In the genomic region with DNA sequence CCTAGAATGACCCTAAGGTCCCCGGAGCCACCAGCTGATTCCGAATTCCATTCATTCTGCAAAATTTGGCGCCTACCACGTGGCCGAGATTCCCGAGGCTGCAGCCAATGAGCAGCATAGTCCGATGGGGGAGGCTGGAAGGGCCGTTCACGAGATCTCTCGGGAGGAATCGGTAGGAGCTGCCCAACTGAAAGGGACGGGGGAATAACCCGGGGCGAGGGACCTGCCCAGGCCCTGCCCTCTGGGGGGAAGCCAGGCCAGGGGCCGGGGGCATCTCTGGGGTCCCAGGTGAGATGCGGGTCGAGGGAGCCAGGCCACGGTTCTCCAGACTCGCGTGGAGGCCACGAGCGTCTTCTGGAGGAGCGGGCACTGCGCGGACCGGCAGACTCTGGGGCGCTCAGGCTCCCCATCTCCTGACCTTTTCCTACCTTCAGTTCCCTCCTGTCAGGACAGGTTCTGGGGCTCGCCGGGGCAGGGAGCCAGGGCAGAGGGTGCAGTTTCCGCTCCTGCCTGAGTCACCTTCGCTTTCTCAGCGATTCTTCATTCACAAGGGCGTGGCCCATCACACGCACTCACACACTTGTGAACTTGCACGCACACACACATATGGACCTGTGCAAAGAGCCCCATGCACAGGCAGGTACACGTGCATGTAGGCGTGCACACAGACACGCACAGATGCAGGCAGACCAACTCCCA, we compare ENCODE assay signal across 14 cellular contexts. TPM values are rescaled to one million over a fixed set of nuclear protein-coding genes. Genes with fewer than 3 reads are reported as not detected.
A peak's percentile ranks its signal among the peaks of the same experiment; 100 is the strongest.
DNase-seq lines count a peak whose midpoint lies in the region; FAIRE-seq and TF ChIP-seq lines count a peak whose summit lies in the region.
"Had no signal": no experiment of that assay in that cellular context is flagged by ENCODE, and none has a peak within 500 bp of the region (broad histone marks: within the 10 kb centered on the region; RNA-seq: fewer than 3 reads in every experiment).

No MANE protein-coding gene starts in this region.

- H3K27me3 Mint-ChIP-seq in neural crest cell (ENCODE audit: low read depth) = no peaks in the 10 kb centered on the region
- H3K27me3 Mint-ChIP-seq: activated B cell treated with CpG ODN at 0.5 μM for 24 hours had no signal

- H3K27ac Mint-ChIP-seq in neural crest cell (ENCODE audit: unreplicated experiment) = no peak overlapping the region
- H3K27ac Mint-ChIP-seq: activated B cell treated with CpG ODN at 0.5 μM for 24 hours had no signal

- no peaks in the 10 kb centered on the region for H3K27me3 ChIP-seq in HUES48 (ENCODE audit: control insufficient read depth, insufficient read depth, low read length)
- H3K27me3 ChIP-seq in tibial artery = no peaks in the 10 kb centered on the region
- H3K27me3 ChIP-seq: BLaER1, heart left ventricle had no signal

- DNase-seq in GM12892 (ENCODE audit: insufficient read length) (no peak), dermis blood vessel endothelial cell (peak; percentile 21), neural crest cell (ENCODE audit: low read depth, low spot score) (no peak), NCI-H1436 (lab: John Stamatoyannopoulos, UW) (no peak), tibial artery (no peak), NCI-H748 treated with DMSO at 0.1 percent for 48 hours (lab: John Stamatoyannopoulos, UW) (no peak)
- no peak for DNase-seq in activated T-cell treated with anti-CD3 and anti-CD28 coated beads, Interleukin-2, amount 50 U/mL, for 1 hour
- DNase-seq: activated B cell treated with CpG ODN at 0.5 μM for 24 hours; DMS79 treated with DMSO at 0.1 percent for 48 hours; heart left ventricle; stimulated activated CD4-positive, alpha-beta T cell treated with anti-CD3 and anti-CD28 coated beads, Interleukin-12 subunit alpha, Interleukin-12 subunit beta, amount 100 ng/mL, for 4 hours had no signal

- H3K36me3 Mint-ChIP-seq in neural crest cell (ENCODE audit: low read depth) = no peaks in the 10 kb centered on the region

- H3K4me1 Mint-ChIP-seq in neural crest cell = peaks cover 6% of the 10 kb centered on the region

- H3K4me1 ChIP-seq in HUES48 (ENCODE audit: control insufficient read depth, insufficient read depth, low read length) (no peaks in the 10 kb centered on the region; the same call in 1 of the 2 replicates), tibial artery (no peaks in the 10 kb centered on the region)
- H3K4me1 ChIP-seq: parathyroid adenoma had no signal

- H3K4me3 ChIP-seq in HUES48 (ENCODE audit: low read depth, low read length) (no peak overlapping the region), tibial artery (no peak overlapping the region)
- H3K4me3 ChIP-seq: BLaER1, heart left ventricle had no signal

- H3K9me3 Mint-ChIP-seq in neural crest cell = no peaks in the 10 kb centered on the region
- H3K9me3 Mint-ChIP-seq: activated B cell treated with CpG ODN at 0.5 μM for 24 hours had no signal

- TF ChIP-seq CTCF in neural crest cell (conservative IDR thresholded peaks at IDR 0.05) = no peak
- no peak for TF ChIP-seq CTCF in tibial artery (IDR thresholded peaks at IDR 0.05)

- H3K4me3 Mint-ChIP-seq in neural crest cell = peak overlapping the region; percentile 65
- H3K4me3 Mint-ChIP-seq: activated B cell treated with CpG ODN at 0.5 μM for 24 hours had no signal

- no peak overlapping the region for H3K9ac ChIP-seq in HUES48 (ENCODE audit: low read depth, low read length)
- H3K9ac ChIP-seq: BLaER1, parathyroid adenoma had no signal

- FAIRE-seq in GM12892 (lab: Jason Lieb, UNC) = no peak

- H3K9me3 ChIP-seq in HUES48 (ENCODE audit: control insufficient read depth, insufficient read depth, low read length) (no peaks in the 10 kb centered on the region), tibial artery (no peaks in the 10 kb centered on the region)
- H3K9me3 ChIP-seq: BLaER1, heart left ventricle had no signal

- peak; percentile 40; the same call in 1 of the 2 replicates for TF ChIP-seq POLR2A in GM12892 (IDR thresholded peaks at IDR 0.05; ENCODE audit: low read depth, low read length)

- H3K36me3 ChIP-seq in HUES48 (ENCODE audit: control insufficient read depth, insufficient read depth, low read length) (peaks cover 25% of the 10 kb centered on the region), tibial artery (peaks cover 0 to 28% (median 20%) of the 10 kb centered on the region in 3 donors)

- intact Hi-C loops in tibial artery (cut with DNase I; ENCODE audit: low total_unique reads) = no loop called here

- H3K27ac ChIP-seq in HUES48 (ENCODE audit: low read depth, low read length) = peak overlapping the region; percentile 45
- no peak overlapping the region for H3K27ac ChIP-seq in tibial artery
- H3K27ac ChIP-seq: BLaER1, heart left ventricle, parathyroid adenoma had no signal

RNA-seq across cellular contexts. Expression of gene FSCN1, which starts 15.5 kb away (rescaled TPM):
- 71.1 TPM for polyA plus RNA-seq in GM12892 (2012; ENCODE audit: missing spikeins)
- total RNA-seq in dermis blood vessel endothelial cell = 426 and 735 TPM in 2 replicates
- 398 and 416 TPM in 2 replicates for total RNA-seq in neural crest cell
